ENCODE assay signal across 29 cellular contexts in genomic region chr11:123588117-123588815, GRCh38.
A peak's percentile ranks its signal among the peaks of the same experiment; 100 is the strongest.
DNase-seq lines count a peak whose midpoint lies in the region; ATAC-seq and TF ChIP-seq lines count a peak whose summit lies in the region.
"Had no signal": no experiment of that assay in that cellular context is flagged by ENCODE, and none has a peak within 500 bp of the region (broad histone marks: within the 10 kb centered on the region; RNA-seq: fewer than 3 reads in every experiment).

No MANE protein-coding gene starts in this region.

- CTCF ChIA-PET in activated CD4-positive, alpha-beta T cell treated with anti-CD3 and anti-CD28 coated beads, Interleukin-2, amount 10 ng/mL, durations not matched to agents 7 days and 5 days (lab: Charles Lee), result no interaction called here

- intact Hi-C loops in activated CD4-positive, alpha-beta T cell treated with anti-CD3 and anti-CD28 coated beads, Interleukin-2, amount 10 ng/mL, durations not matched to agents 24 days and 14 days (cut with micrococcal nuclease), result no loop called here
- intact Hi-C loops in colonic mucosa (cut with DNase I), result no loop called here

- peak overlapping the region; percentile 56 for H3K27ac Mint-ChIP-seq in activated CD4-positive, alpha-beta T cell treated with anti-CD3 and anti-CD28 coated beads, Interleukin-2, amount 10 ng/mL, durations not matched to agents 24 days and 14 days
- no peak overlapping the region for H3K27ac Mint-ChIP-seq in activated CD4-positive, alpha-beta T cell treated with anti-CD3 and anti-CD28 coated beads, Interleukin-2, amount 10 ng/mL, durations not matched to agents 7 days and 5 days
- H3K27ac Mint-ChIP-seq: activated CD8-positive, alpha-beta T cell treated with anti-CD3 and anti-CD28 coated beads, Interleukin-2, amount 10 ng/mL, durations not matched to agents 7 days and 5 days; mesothelial cell of epicardium; nephron; stimulated activated naive CD8-positive, alpha-beta T cell treated with anti-CD3 and anti-CD28 coated beads, Interleukin-15, Interleukin-2, amounts not matched to agents 100 ng/mL and 50 ng/mL, for 24 hours had no signal

- H3K4me3 Mint-ChIP-seq in activated CD4-positive, alpha-beta T cell treated with anti-CD3 and anti-CD28 coated beads, Interleukin-2, amount 10 ng/mL, durations not matched to agents 24 days and 14 days, result no peak overlapping the region
- no peak overlapping the region for H3K4me3 Mint-ChIP-seq in activated CD4-positive, alpha-beta T cell treated with anti-CD3 and anti-CD28 coated beads, Interleukin-2, amount 10 ng/mL, durations not matched to agents 7 days and 5 days
- H3K4me3 Mint-ChIP-seq: activated CD8-positive, alpha-beta T cell treated with anti-CD3 and anti-CD28 coated beads, Interleukin-2, amount 10 ng/mL, durations not matched to agents 7 days and 5 days; CD8-positive, alpha-beta memory T cell; mesothelial cell of epicardium; nephron; stimulated activated naive CD8-positive, alpha-beta T cell treated with anti-CD3 and anti-CD28 coated beads, Interleukin-15, Interleukin-2, amounts not matched to agents 100 ng/mL and 50 ng/mL, for 24 hours had no signal

- H3K27me3 ChIP-seq in colonic mucosa (no peaks in the 10 kb centered on the region), muscle layer of duodenum (ENCODE audit: low read depth, low read length) (no peaks in the 10 kb centered on the region)
- H3K27me3 ChIP-seq: foreskin keratinocyte, left lung had no signal

- H3K36me3 ChIP-seq in colonic mucosa, result no peaks in the 10 kb centered on the region
- no peaks in the 10 kb centered on the region for H3K36me3 ChIP-seq in muscle layer of duodenum (ENCODE audit: control insufficient read depth in 1 of 2, insufficient read depth in 2 of 2, low read length in 2 of 2)
- H3K36me3 ChIP-seq: tibial artery had no signal

- POLR2A ChIA-PET in activated CD4-positive, alpha-beta T cell treated with anti-CD3 and anti-CD28 coated beads, Interleukin-2, amount 10 ng/mL, durations not matched to agents 7 days and 5 days (lab: Charles Lee), result no interaction called here

- H3K4me1 ChIP-seq in colonic mucosa (no peaks in the 10 kb centered on the region), muscle layer of duodenum (ENCODE audit: control insufficient read depth in 1 of 2, insufficient read depth in 2 of 2, low read length in 2 of 2) (peaks cover 4 to 10% of the 10 kb centered on the region in 2 donors)
- H3K4me1 ChIP-seq: foreskin keratinocyte, left lung, tibial artery had no signal

- peaks cover 18% of the 10 kb centered on the region for H3K36me3 Mint-ChIP-seq in activated CD4-positive, alpha-beta T cell treated with anti-CD3 and anti-CD28 coated beads, Interleukin-2, amount 10 ng/mL, durations not matched to agents 24 days and 14 days (ENCODE audit: low read depth)
- peaks cover 2% of the 10 kb centered on the region for H3K36me3 Mint-ChIP-seq in activated CD4-positive, alpha-beta T cell treated with anti-CD3 and anti-CD28 coated beads, Interleukin-2, amount 10 ng/mL, durations not matched to agents 7 days and 5 days (ENCODE audit: low read depth)

- H3K4me3 ChIP-seq in colonic mucosa, result no peak overlapping the region
- no peak overlapping the region for H3K4me3 ChIP-seq in muscle layer of duodenum (ENCODE audit: low read depth in 1 of 2, low read length in 2 of 2)
- H3K4me3 ChIP-seq: GM12878, heart right ventricle, left lung, tibial artery had no signal

- no peak for ATAC-seq in GM21717 (IDR thresholded peaks at IDR 0.05; ENCODE audit: unreplicated experiment)
- ATAC-seq: activated CD8-positive, alpha-beta T cell treated with anti-CD3 and anti-CD28 coated beads, Interleukin-2, amount 10 ng/mL, durations not matched to agents 7 days and 5 days; esophagus mucosa; foreskin keratinocyte; GM12878; heart right ventricle; left lung; SK-N-SH treated with all-trans-retinoic acid at 6 μM for 48 hours had no signal

- no peaks in the 10 kb centered on the region for H3K4me1 Mint-ChIP-seq in activated CD4-positive, alpha-beta T cell treated with anti-CD3 and anti-CD28 coated beads, Interleukin-2, amount 10 ng/mL, durations not matched to agents 24 days and 14 days
- peaks cover 5% of the 10 kb centered on the region for H3K4me1 Mint-ChIP-seq in activated CD4-positive, alpha-beta T cell treated with anti-CD3 and anti-CD28 coated beads, Interleukin-2, amount 10 ng/mL, durations not matched to agents 7 days and 5 days
- H3K4me1 Mint-ChIP-seq: CD8-positive, alpha-beta memory T cell had no signal

- H3K9ac ChIP-seq in colonic mucosa (ENCODE audit: low read depth in 2 of 2, low read length in 2 of 2), result no peak overlapping the region

- no peaks in the 10 kb centered on the region for H3K27me3 Mint-ChIP-seq in activated CD4-positive, alpha-beta T cell treated with anti-CD3 and anti-CD28 coated beads, Interleukin-2, amount 10 ng/mL, durations not matched to agents 24 days and 14 days
- H3K27me3 Mint-ChIP-seq in activated CD4-positive, alpha-beta T cell treated with anti-CD3 and anti-CD28 coated beads, Interleukin-2, amount 10 ng/mL, durations not matched to agents 7 days and 5 days, result no peaks in the 10 kb centered on the region
- H3K27me3 Mint-ChIP-seq: stimulated activated naive CD8-positive, alpha-beta T cell treated with anti-CD3 and anti-CD28 coated beads, Interleukin-15, Interleukin-2, amounts not matched to agents 100 ng/mL and 50 ng/mL, for 24 hours had no signal

- H3K9me3 Mint-ChIP-seq in activated CD4-positive, alpha-beta T cell treated with anti-CD3 and anti-CD28 coated beads, Interleukin-2, amount 10 ng/mL, durations not matched to agents 24 days and 14 days, result no peaks in the 10 kb centered on the region
- no peaks in the 10 kb centered on the region for H3K9me3 Mint-ChIP-seq in activated CD4-positive, alpha-beta T cell treated with anti-CD3 and anti-CD28 coated beads, Interleukin-2, amount 10 ng/mL, durations not matched to agents 7 days and 5 days
- H3K9me3 Mint-ChIP-seq: CD8-positive, alpha-beta memory T cell; mesothelial cell of epicardium; nephron; stimulated activated naive CD8-positive, alpha-beta T cell treated with anti-CD3 and anti-CD28 coated beads, Interleukin-15, Interleukin-2, amounts not matched to agents 100 ng/mL and 50 ng/mL, for 24 hours had no signal

- H3K27ac ChIP-seq in colonic mucosa (no peak overlapping the region), muscle layer of duodenum (ENCODE audit: low read length) (peak overlapping the region; percentile 58)
- H3K27ac ChIP-seq: foreskin keratinocyte, heart right ventricle, left lung, tibial artery had no signal

- no peak for TF ChIP-seq CTCF in colonic mucosa (IDR thresholded peaks at IDR 0.05)

- H3K9me3 ChIP-seq in colonic mucosa, result no peaks in the 10 kb centered on the region
- H3K9me3 ChIP-seq in muscle layer of duodenum (ENCODE audit: control insufficient read depth in 1 of 2, low read length in 2 of 2), result no peaks in the 10 kb centered on the region
- H3K9me3 ChIP-seq: heart right ventricle, left lung, tibial artery had no signal

- no peak for DNase-seq in activated CD4-positive, alpha-beta T cell treated with anti-CD3 and anti-CD28 coated beads, Interleukin-2, amount 10 ng/mL, durations not matched to agents 24 days and 14 days
- no peak for DNase-seq in activated CD4-positive, alpha-beta T cell treated with anti-CD3 and anti-CD28 coated beads, Interleukin-2, amount 10 ng/mL, durations not matched to agents 7 days and 5 days
- DNase-seq in colonic mucosa (peak; percentile 87), GM19238 (ENCODE audit: insufficient read length, low spot score) (no peak), NCI-H2227 (lab: John Stamatoyannopoulos, UW; ENCODE audit: unreplicated experiment) (no peak), cerebellar nuclear complex (lab: John Stamatoyannopoulos, UW) (no peak)
- DNase-seq: activated CD8-positive, alpha-beta T cell treated with anti-CD3 and anti-CD28 coated beads, Interleukin-2, amount 10 ng/mL, durations not matched to agents 7 days and 5 days; activated effector memory CD4-positive, alpha-beta T cell treated with anti-CD3 and anti-CD28 coated beads, Interleukin-2, amount 50 U/mL, for 16 hours; activated T-cell treated with anti-CD3 and anti-CD28 coated beads for 4 hours; AML-193; CD8-positive, alpha-beta memory T cell; DMS79; effector CD8-positive, alpha-beta T cell; foreskin keratinocyte; H7; heart right ventricle; left lung; NCI-H1092 treated with DMSO at 0.1 percent for 48 hours; NCI-H1930; NCI-H748 treated with DMSO at 0.1 percent for 48 hours; tibial artery had no signal
